1 cellular context compared by ENCODE assay signal in the genomic region with DNA sequence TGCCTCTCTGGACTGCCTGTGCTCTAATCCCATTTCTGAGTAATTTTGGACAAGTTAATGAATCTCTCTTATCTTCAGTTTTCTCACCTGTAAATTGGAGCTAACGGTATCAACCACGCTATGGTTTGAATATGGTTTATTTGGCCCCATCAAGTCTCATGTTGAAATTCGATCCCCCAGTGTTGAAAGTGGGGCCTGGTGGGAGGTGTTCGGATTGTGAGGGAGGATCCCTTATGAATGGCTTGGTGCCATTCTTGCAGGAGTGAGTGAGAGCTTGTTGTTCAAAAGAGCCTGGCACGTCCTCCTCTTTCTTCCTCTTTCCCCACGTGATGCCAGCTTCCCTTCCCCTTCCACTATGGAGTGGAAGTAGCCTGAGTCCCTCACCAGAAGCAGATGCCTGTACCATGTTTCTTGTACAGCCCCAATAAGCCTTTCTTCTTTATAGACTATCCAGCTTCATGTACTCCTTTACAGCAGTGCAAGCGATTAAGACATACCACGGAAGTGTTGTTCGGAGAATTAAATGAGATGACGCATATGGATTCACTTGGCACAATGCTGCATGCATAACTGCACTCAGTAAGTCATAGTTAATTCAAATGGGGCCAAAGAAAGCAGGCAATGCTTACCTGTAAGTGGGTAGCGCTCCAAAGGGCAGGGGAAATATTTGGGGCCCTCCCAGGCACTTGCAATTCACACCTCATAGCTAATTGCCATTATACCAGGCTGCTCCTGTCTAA.
TF ChIP-seq lines count a peak whose summit lies in the region.

No MANE protein-coding gene starts in this region.

TF ChIP-seq in H1, 55 proteins besides CTCF, POLR2A, EP300 and RAD21:
- TF ChIP-seq POLR2AphosphoS5 (IDR thresholded peaks at IDR 0.05; ENCODE audit: low read depth, low read length) = no peak
- TF ChIP-seq TAF7 (optimal IDR thresholded peaks at IDR 0.05; ENCODE audit: borderline replicate concordance, low read depth, low read length) = no peak
- TF ChIP-seq SUZ12 (IDR thresholded peaks at IDR 0.05; ENCODE audit: low read length) = no peak
- TF ChIP-seq, protein P1, sequence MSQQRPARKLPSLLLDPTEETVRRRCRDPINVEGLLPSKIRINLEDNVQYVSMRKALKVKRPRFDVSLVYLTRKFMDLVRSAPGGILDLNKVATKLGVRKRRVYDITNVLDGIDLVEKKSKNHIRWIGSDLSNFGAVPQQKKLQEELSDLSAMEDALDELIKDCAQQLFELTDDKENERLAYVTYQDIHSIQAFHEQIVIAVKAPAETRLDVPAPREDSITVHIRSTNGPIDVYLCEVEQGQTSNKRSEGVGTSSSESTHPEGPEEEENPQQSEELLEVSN (IDR thresholded peaks at IDR 0.05) = no peak
- TF ChIP-seq GTF2F1 (IDR thresholded peaks at IDR 0.05; ENCODE audit: borderline replicate concordance, low read depth, low read length) = no peak
- TF ChIP-seq SAP30 (IDR thresholded peaks at IDR 0.05; ENCODE audit: insufficient read depth, insufficient replicate concordance, low read length) = no peak
- TF ChIP-seq PHF8 (conservative IDR thresholded peaks at IDR 0.05; ENCODE audit: low read depth, low read length) = no peak
- TF ChIP-seq SIX5 (IDR thresholded peaks at IDR 0.05; ENCODE audit: low read depth, low read length) = no peak
- TF ChIP-seq, protein P2, sequence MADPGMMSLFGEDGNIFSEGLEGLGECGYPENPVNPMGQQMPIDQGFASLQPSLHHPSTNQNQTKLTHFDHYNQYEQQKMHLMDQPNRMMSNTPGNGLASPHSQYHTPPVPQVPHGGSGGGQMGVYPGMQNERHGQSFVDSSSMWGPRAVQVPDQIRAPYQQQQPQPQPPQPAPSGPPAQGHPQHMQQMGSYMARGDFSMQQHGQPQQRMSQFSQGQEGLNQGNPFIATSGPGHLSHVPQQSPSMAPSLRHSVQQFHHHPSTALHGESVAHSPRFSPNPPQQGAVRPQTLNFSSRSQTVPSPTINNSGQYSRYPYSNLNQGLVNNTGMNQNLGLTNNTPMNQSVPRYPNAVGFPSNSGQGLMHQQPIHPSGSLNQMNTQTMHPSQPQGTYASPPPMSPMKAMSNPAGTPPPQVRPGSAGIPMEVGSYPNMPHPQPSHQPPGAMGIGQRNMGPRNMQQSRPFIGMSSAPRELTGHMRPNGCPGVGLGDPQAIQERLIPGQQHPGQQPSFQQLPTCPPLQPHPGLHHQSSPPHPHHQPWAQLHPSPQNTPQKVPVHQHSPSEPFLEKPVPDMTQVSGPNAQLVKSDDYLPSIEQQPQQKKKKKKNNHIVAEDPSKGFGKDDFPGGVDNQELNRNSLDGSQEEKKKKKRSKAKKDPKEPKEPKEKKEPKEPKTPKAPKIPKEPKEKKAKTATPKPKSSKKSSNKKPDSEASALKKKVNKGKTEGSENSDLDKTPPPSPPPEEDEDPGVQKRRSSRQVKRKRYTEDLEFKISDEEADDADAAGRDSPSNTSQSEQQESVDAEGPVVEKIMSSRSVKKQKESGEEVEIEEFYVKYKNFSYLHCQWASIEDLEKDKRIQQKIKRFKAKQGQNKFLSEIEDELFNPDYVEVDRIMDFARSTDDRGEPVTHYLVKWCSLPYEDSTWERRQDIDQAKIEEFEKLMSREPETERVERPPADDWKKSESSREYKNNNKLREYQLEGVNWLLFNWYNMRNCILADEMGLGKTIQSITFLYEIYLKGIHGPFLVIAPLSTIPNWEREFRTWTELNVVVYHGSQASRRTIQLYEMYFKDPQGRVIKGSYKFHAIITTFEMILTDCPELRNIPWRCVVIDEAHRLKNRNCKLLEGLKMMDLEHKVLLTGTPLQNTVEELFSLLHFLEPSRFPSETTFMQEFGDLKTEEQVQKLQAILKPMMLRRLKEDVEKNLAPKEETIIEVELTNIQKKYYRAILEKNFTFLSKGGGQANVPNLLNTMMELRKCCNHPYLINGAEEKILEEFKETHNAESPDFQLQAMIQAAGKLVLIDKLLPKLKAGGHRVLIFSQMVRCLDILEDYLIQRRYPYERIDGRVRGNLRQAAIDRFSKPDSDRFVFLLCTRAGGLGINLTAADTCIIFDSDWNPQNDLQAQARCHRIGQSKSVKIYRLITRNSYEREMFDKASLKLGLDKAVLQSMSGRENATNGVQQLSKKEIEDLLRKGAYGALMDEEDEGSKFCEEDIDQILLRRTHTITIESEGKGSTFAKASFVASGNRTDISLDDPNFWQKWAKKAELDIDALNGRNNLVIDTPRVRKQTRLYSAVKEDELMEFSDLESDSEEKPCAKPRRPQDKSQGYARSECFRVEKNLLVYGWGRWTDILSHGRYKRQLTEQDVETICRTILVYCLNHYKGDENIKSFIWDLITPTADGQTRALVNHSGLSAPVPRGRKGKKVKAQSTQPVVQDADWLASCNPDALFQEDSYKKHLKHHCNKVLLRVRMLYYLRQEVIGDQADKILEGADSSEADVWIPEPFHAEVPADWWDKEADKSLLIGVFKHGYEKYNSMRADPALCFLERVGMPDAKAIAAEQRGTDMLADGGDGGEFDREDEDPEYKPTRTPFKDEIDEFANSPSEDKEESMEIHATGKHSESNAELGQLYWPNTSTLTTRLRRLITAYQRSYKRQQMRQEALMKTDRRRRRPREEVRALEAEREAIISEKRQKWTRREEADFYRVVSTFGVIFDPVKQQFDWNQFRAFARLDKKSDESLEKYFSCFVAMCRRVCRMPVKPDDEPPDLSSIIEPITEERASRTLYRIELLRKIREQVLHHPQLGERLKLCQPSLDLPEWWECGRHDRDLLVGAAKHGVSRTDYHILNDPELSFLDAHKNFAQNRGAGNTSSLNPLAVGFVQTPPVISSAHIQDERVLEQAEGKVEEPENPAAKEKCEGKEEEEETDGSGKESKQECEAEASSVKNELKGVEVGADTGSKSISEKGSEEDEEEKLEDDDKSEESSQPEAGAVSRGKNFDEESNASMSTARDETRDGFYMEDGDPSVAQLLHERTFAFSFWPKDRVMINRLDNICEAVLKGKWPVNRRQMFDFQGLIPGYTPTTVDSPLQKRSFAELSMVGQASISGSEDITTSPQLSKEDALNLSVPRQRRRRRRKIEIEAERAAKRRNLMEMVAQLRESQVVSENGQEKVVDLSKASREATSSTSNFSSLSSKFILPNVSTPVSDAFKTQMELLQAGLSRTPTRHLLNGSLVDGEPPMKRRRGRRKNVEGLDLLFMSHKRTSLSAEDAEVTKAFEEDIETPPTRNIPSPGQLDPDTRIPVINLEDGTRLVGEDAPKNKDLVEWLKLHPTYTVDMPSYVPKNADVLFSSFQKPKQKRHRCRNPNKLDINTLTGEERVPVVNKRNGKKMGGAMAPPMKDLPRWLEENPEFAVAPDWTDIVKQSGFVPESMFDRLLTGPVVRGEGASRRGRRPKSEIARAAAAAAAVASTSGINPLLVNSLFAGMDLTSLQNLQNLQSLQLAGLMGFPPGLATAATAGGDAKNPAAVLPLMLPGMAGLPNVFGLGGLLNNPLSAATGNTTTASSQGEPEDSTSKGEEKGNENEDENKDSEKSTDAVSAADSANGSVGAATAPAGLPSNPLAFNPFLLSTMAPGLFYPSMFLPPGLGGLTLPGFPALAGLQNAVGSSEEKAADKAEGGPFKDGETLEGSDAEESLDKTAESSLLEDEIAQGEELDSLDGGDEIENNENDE (IDR thresholded peaks at IDR 0.05; ENCODE audit: insufficient replicate concordance, low read length) = no peak
- TF ChIP-seq HDAC6 (IDR thresholded peaks at IDR 0.05; ENCODE audit: low read depth, low read length) = no peak
- no peak for TF ChIP-seq ZNF274 (IDR thresholded peaks at IDR 0.05; ENCODE audit: borderline replicate concordance, extremely low read depth, low read length)
- TF ChIP-seq BACH1 (IDR thresholded peaks at IDR 0.05; ENCODE audit: low read length) = no peak
